8 cellular contexts compared by ENCODE assay signal in the genomic region with DNA sequence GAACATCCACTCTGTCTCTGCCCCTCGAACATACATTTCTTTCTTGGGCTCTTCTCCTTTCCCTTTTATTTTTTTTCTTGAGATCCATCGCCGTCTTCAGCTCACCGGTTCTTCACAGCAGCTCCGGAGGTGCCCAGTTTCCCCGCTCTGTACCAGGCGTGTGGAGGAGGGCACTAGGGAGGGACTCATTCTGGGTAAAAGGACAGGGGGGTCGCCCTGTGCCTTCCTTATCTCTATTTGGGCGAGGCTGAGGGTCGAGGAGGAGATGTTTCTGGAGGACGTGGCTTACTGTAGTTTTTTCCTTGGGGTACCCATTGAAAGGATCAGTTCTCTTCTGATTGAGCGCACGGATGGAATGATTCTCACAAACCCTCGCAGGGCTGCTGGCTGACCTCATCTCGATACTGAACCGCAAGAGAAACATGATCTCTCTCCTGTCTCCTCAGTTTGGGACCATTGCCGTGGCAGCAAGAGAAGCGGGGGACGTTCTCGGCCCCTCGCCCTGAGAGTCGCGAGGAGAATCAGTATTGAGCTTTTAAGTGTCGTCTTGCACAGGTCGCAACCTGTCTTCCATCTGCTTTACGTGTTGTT. TPM values are rescaled to one million over a fixed set of nuclear protein-coding genes. Genes with fewer than 3 reads are reported as not detected.
DNase-seq lines count a peak whose midpoint lies in the region; ATAC-seq and TF ChIP-seq lines count a peak whose summit lies in the region.

No MANE protein-coding gene starts in this region.

- peak overlapping the region; percentile 100 for H3K27ac Mint-ChIP-seq in GM23338
- peak overlapping the region; percentile 88 for H3K27ac Mint-ChIP-seq in stimulated activated memory B cell treated with anti-CD40 and anti-IgM and Interleukin-4, amounts not matched to agents 10 μg/mL and 1 μg/mL and 100 μg/mL, for 72 hours

- no peaks in the 10 kb centered on the region for H3K9me2 ChIP-seq in GM23338 (ENCODE audit: insufficient read depth)
- H3K9me2 ChIP-seq in OCI-LY1 (ENCODE audit: low read depth, low read length), result no peaks in the 10 kb centered on the region

- no peak for TF ChIP-seq CTCF in GM23338 (conservative IDR thresholded peaks at IDR 0.05; ENCODE audit: low read depth in 2 of 2)
- TF ChIP-seq CTCF in OCI-LY1 (IDR thresholded peaks at IDR 0.05; ENCODE audit: low read length), result no peak
- TF ChIP-seq CTCF in brain microvascular endothelial cell (IDR thresholded peaks at IDR 0.05; ENCODE audit: low read depth, low read length, missing control alignments), result no peak

- H3K27ac ChIP-seq in GM23338 (ENCODE audit: low read depth), result peak overlapping the region; percentile 84
- H3K27ac ChIP-seq in OCI-LY1 (ENCODE audit: low read depth, low read length, poor library complexity, severe bottlenecking), result no peak overlapping the region
- H3K27ac ChIP-seq in brain microvascular endothelial cell, result peak overlapping the region; percentile 69

- ATAC-seq in GM23338 (peak; percentile 9), HG03095 (IDR thresholded peaks at IDR 0.05; ENCODE audit: unreplicated experiment) (no peak)
- peak; percentile 0 for ATAC-seq in stimulated activated memory B cell treated with anti-CD40 and anti-IgM and Interleukin-4, amounts not matched to agents 10 μg/mL and 1 μg/mL and 100 μg/mL, for 72 hours

- peak overlapping the region; percentile 86 for H3K4me2 ChIP-seq in GM23338
- H3K4me2 ChIP-seq in OCI-LY1 (ENCODE audit: low read length), result peak overlapping the region; percentile 95

- no peaks in the 10 kb centered on the region for H3K36me3 ChIP-seq in GM23338 (ENCODE audit: insufficient read depth)
- no peaks in the 10 kb centered on the region for H3K36me3 ChIP-seq in OCI-LY1 (ENCODE audit: insufficient read depth, low read length)
- H3K36me3 ChIP-seq in brain microvascular endothelial cell (replicated peaks), result no peaks in the 10 kb centered on the region

- peaks cover 7% of the 10 kb centered on the region for H3K4me1 ChIP-seq in GM23338 (ENCODE audit: insufficient read depth)
- H3K4me1 ChIP-seq in OCI-LY1 (ENCODE audit: insufficient read depth, low read length, severe bottlenecking), result peaks cover 24% of the 10 kb centered on the region

- no peaks in the 10 kb centered on the region for H3K27me3 Mint-ChIP-seq in GM23338 (ENCODE audit: insufficient read depth, low read depth, poor library complexity)
- H3K27me3 Mint-ChIP-seq in stimulated activated memory B cell treated with anti-CD40 and anti-IgM and Interleukin-4, amounts not matched to agents 10 μg/mL and 1 μg/mL and 100 μg/mL, for 72 hours, result no peaks in the 10 kb centered on the region

- H3K4me1 Mint-ChIP-seq in GM23338, result peaks cover 11% of the 10 kb centered on the region
- peaks cover 36% of the 10 kb centered on the region for H3K4me1 Mint-ChIP-seq in stimulated activated memory B cell treated with anti-CD40 and anti-IgM and Interleukin-4, amounts not matched to agents 10 μg/mL and 1 μg/mL and 100 μg/mL, for 72 hours

- H3K4me3 ChIP-seq in GM23338 (peak overlapping the region; percentile 75), OCI-LY1 (ENCODE audit: low read depth, low read length, poor library complexity, severe bottlenecking) (peak overlapping the region; percentile 86), brain microvascular endothelial cell (ENCODE audit: low read depth, low read length) (peak overlapping the region; percentile 88)

- no peaks in the 10 kb centered on the region for H3K36me3 Mint-ChIP-seq in GM23338 (ENCODE audit: low read depth)
- H3K36me3 Mint-ChIP-seq in stimulated activated memory B cell treated with anti-CD40 and anti-IgM and Interleukin-4, amounts not matched to agents 10 μg/mL and 1 μg/mL and 100 μg/mL, for 72 hours, result peaks cover 10% of the 10 kb centered on the region

- H4K20me1 ChIP-seq in GM23338 (replicated peaks; ENCODE audit: insufficient read depth), result no peaks in the 10 kb centered on the region
- H4K20me1 ChIP-seq in OCI-LY1 (ENCODE audit: insufficient read depth, low read length), result no peaks in the 10 kb centered on the region

- peak overlapping the region; percentile 85 for H3K9ac ChIP-seq in OCI-LY1 (ENCODE audit: low read length)

- no peaks in the 10 kb centered on the region for H3F3A ChIP-seq in GM23338 (replicated peaks; ENCODE audit: low read depth)
- no peaks in the 10 kb centered on the region for H3F3A ChIP-seq in OCI-LY1 (ENCODE audit: insufficient read depth, low read length)

- H2AFZ ChIP-seq in GM23338 (no peak overlapping the region), OCI-LY1 (ENCODE audit: low read length) (no peak overlapping the region)

- peak overlapping the region; percentile 97 for H3K4me3 Mint-ChIP-seq in GM23338
- H3K4me3 Mint-ChIP-seq in stimulated activated memory B cell treated with anti-CD40 and anti-IgM and Interleukin-4, amounts not matched to agents 10 μg/mL and 1 μg/mL and 100 μg/mL, for 72 hours, result peak overlapping the region; percentile 98

- H3K27me3 ChIP-seq in GM23338 (ENCODE audit: insufficient read depth) (no peaks in the 10 kb centered on the region), OCI-LY1 (ENCODE audit: insufficient read depth, low read length) (no peaks in the 10 kb centered on the region), brain microvascular endothelial cell (replicated peaks) (no peaks in the 10 kb centered on the region)

- DNase-seq in ELF-1 (ENCODE audit: low read depth, low spot score) (peak; percentile 70), GM23338 (ENCODE audit: low spot score) (peak; percentile 67), brain microvascular endothelial cell (peak; percentile 29), kidney tubule cell (ENCODE audit: low spot score) (peak; percentile 67), SHP77 treated with DMSO at 0.1 percent for 48 hours (lab: John Stamatoyannopoulos, UW) (no peak)

- no peaks in the 10 kb centered on the region for H3K9me3 Mint-ChIP-seq in GM23338
- H3K9me3 Mint-ChIP-seq in stimulated activated memory B cell treated with anti-CD40 and anti-IgM and Interleukin-4, amounts not matched to agents 10 μg/mL and 1 μg/mL and 100 μg/mL, for 72 hours, result peaks cover 2% of the 10 kb centered on the region

- H3K9me3 ChIP-seq in OCI-LY1 (ENCODE audit: low read length), result no peaks in the 10 kb centered on the region

- peaks cover 50% of the 10 kb centered on the region for H3K79me2 ChIP-seq in GM23338 (replicated peaks; ENCODE audit: insufficient read depth)
- H3K79me2 ChIP-seq in OCI-LY1 (ENCODE audit: insufficient read depth, low read length), result peaks cover 23% of the 10 kb centered on the region; the same call in 1 of the 2 replicates

- in situ Hi-C loops in brain microvascular endothelial cell (cut with HindIII; ENCODE audit: low pct_ligation_motif_present, low sequenced_read_pairs), result no loop called here

TF ChIP-seq in GM23338, 12 proteins besides CTCF, POLR2A, EP300 and RAD21:
- TF ChIP-seq JUNB (IDR thresholded peaks at IDR 0.05; ENCODE audit: unreplicated experiment), result no peak
- TF ChIP-seq, protein P1, sequence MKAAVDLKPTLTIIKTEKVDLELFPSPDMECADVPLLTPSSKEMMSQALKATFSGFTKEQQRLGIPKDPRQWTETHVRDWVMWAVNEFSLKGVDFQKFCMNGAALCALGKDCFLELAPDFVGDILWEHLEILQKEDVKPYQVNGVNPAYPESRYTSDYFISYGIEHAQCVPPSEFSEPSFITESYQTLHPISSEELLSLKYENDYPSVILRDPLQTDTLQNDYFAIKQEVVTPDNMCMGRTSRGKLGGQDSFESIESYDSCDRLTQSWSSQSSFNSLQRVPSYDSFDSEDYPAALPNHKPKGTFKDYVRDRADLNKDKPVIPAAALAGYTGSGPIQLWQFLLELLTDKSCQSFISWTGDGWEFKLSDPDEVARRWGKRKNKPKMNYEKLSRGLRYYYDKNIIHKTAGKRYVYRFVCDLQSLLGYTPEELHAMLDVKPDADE (IDR thresholded peaks at IDR 0.05), result 0 out of 2 replicates have a peak, but pooled peaks have one; percentile 11

RNA-seq across cellular contexts. Expression of a gene that starts 0.4 kb away (rescaled TPM):
- 8.6 and 10.7 TPM in 2 replicates for total RNA-seq in GM23338 (2014; rRNA removed; shearing (Covaris generic))
- polyA plus RNA-seq in GM23338 (2016; fragmentation: Nextera tagmentation; extraction: Ambion mirVana), result 9.1 and 10.8 TPM in 2 replicates

RNA-seq across cellular contexts. Expression of a gene that starts 0.9 kb away (rescaled TPM):
- total RNA-seq in GM23338 (2014; rRNA removed; shearing (Covaris generic)), result 20.7 and 28.0 TPM in 2 replicates
- polyA plus RNA-seq in GM23338 (2016; fragmentation: Nextera tagmentation; extraction: Ambion mirVana), result 14.6 and 16.1 TPM in 2 replicates
